22 cellular contexts compared by ENCODE assay signal in the genomic region with DNA sequence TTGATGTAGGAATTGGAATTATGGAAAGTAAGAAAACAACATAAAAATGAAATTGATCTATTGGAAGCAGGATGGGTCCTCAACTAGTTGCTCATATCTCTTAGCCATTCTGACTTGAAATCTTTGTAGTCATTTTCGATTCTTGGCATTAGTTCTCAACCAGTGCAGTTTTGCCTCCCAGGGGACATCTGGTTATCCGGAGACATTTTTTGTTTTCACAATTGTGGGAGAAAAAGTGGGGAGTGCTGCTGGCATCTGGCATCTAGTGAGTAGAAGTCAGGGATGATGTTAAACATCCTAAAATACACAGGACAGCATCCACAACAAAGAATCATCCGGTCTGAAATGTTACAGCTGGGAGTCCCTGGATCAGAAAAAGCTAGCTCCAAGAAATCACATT.
A peak's percentile ranks its signal among the peaks of the same experiment; 100 is the strongest.
DNase-seq lines count a peak whose midpoint lies in the region; ATAC-seq and TF ChIP-seq lines count a peak whose summit lies in the region.
"Had no signal": no experiment of that assay in that cellular context is flagged by ENCODE, and none has a peak within 500 bp of the region (broad histone marks: within the 10 kb centered on the region; RNA-seq: fewer than 3 reads in every experiment).

No MANE protein-coding gene starts in this region.

- H3K27ac ChIP-seq in coronary artery = no peak overlapping the region
- H3K27ac ChIP-seq: ovary, thyroid gland had no signal

- intact Hi-C loops in posterior cingulate gyrus (cut with DNase I) = no loop called here

- no peak for ATAC-seq in HG02642 (IDR thresholded peaks at IDR 0.05; ENCODE audit: poor library complexity, unreplicated experiment)
- ATAC-seq in HG02759 (IDR thresholded peaks at IDR 0.05; ENCODE audit: unreplicated experiment) = no peak
- ATAC-seq: activated T-helper 17 cell treated with anti-CD3 and anti-CD28 coated beads, Interleukin-2, amount 50 U/mL, for 72 hours; left colon; naive thymus-derived CD8-positive, alpha-beta T cell; right cardiac atrium; stimulated activated naive CD8-positive, alpha-beta T cell treated with anti-CD3 and anti-CD28 coated beads, Interleukin-15, Interleukin-2, amounts not matched to agents 100 U/mL and 50 U/mL, for 24 hours had no signal

- no peak for TF ChIP-seq CTCF in coronary artery (IDR thresholded peaks at IDR 0.05)

- H3K4me3 ChIP-seq in coronary artery = peak overlapping the region; percentile 22
- H3K4me3 ChIP-seq: ovary, thyroid gland had no signal

- DNase-seq in LHCN-M2 (ENCODE audit: low read depth) = peak; percentile 68
- DNase-seq in coronary artery (ENCODE audit: low spot score) = no peak
- peak; percentile 26 for DNase-seq in globus pallidus (ENCODE audit: low spot score)
- peak; percentile 44 for DNase-seq in pons (ENCODE audit: low spot score)
- DNase-seq in posterior cingulate gyrus = no peak
- no peak for DNase-seq in Kasumi-1 (lab: John Stamatoyannopoulos, UW)
- DNase-seq: activated CD4-positive, alpha-beta T cell treated with anti-CD3 and anti-CD28 coated beads, Interleukin-2, amount 50 U/mL, for 4 hours; effector CD8-positive, alpha-beta T cell; erythroblast; KG1; left colon; naive thymus-derived CD8-positive, alpha-beta T cell; NCI-H187; NCI-H526; right cardiac atrium; stimulated activated naive CD8-positive, alpha-beta T cell treated with anti-CD3 and anti-CD28 coated beads, Interleukin-15, Interleukin-2, amounts not matched to agents 100 U/mL and 50 U/mL, for 24 hours; T-helper 9 cell; thyroid gland had no signal

Comparison
In these comparisons a context has a peak if more than half of its experiments do, and no peak if none do; other contexts are left out.
1. DNase-seq: peak in LHCN-M2 (single experiment), globus pallidus (single experiment) and pons (single experiment); none in coronary artery (single experiment), posterior cingulate gyrus (0 of 10) and Kasumi-1 (0 of 2).